In genomic region chr1:159492575-159493323, GRCh38 we compare ENCODE assay signal across 21 cellular contexts. TPM values are rescaled to one million over a fixed set of nuclear protein-coding genes. Genes with fewer than 3 reads are reported as not detected.
DNase-seq lines count a peak whose midpoint lies in the region; ATAC-seq, FAIRE-seq and TF ChIP-seq lines count a peak whose summit lies in the region.
"Had no signal": no experiment of that assay in that cellular context is flagged by ENCODE, and none has a peak within 500 bp of the region (broad histone marks: within the 10 kb centered on the region; RNA-seq: fewer than 3 reads in every experiment).

No MANE protein-coding gene starts in this region.

- peak overlapping the region; percentile 65 for H3K4me2 ChIP-seq in A549
- H3K4me2 ChIP-seq: hepatocyte had no signal

- ATAC-seq in A549, result peak; percentile 94 to 96
- peak; percentile 96 for ATAC-seq in SK-N-SH treated with all-trans-retinoic acid at 6 μM for 48 hours
- no peak for ATAC-seq in HG03460 (IDR thresholded peaks at IDR 0.05; ENCODE audit: unreplicated experiment)
- ATAC-seq in GM21723 (IDR thresholded peaks at IDR 0.05; ENCODE audit: unreplicated experiment), result no peak
- ATAC-seq: activated T-helper 17 cell treated with anti-CD3 and anti-CD28 coated beads, Interleukin-2, amount 50 U/mL, for 72 hours; GM12878 had no signal

- H3K4me1 ChIP-seq in A549, result peaks cover 17% of the 10 kb centered on the region
- H3K4me1 ChIP-seq: esophagus squamous epithelium, parathyroid adenoma, upper lobe of left lung had no signal

- POLR2A ChIA-PET in A549 (lab: Yijun Ruan, JAX), result no interaction called here

- TF ChIP-seq EP300 in A549 (IDR thresholded peaks at IDR 0.05), result peak in 1 of 2 experiments; percentile 17; a peak in 2 of 5 replicates

- WGBS in A549 (ENCODE audit: missing lambda C conversion rate), result 4% methylated on average over 5 of the region's 5 CpGs

- no peak for TF ChIP-seq POLR2A in A549 (IDR thresholded peaks at IDR 0.05; ENCODE audit: low read length)

- TF ChIP-seq CTCF in A549 (IDR thresholded peaks at IDR 0.05), result no peak
- no peak for TF ChIP-seq CTCF in fibroblast of pulmonary artery (IDR thresholded peaks at IDR 0.05; ENCODE audit: low read length, missing control alignments)

- CTCF ChIA-PET in A549 (lab: Yijun Ruan, JAX), result interaction anchor here (1.0 to 1.4 kb wide), 3 partner anchors 13 to 514 kb away, joined by 3 read pairs; no protein-coding TSS in a partner anchor

- H3K27ac ChIP-seq in A549, result peak overlapping the region; percentile 64 to 84
- H3K27ac ChIP-seq: dorsolateral prefrontal cortex, esophagus squamous epithelium, hepatocyte, parathyroid adenoma, SK-N-MC, upper lobe of left lung had no signal

- no peak for TF ChIP-seq RAD21 in A549 (conservative IDR thresholded peaks at IDR 0.05 in 1 of 2, IDR thresholded peaks at IDR 0.05 in 1 of 2)

- no peaks in the 10 kb centered on the region for H3K9me3 ChIP-seq in A549
- H3K9me3 ChIP-seq: esophagus squamous epithelium had no signal

- H3K4me3 ChIP-seq in A549, result no peak overlapping the region
- H3K4me3 ChIP-seq in fibroblast of pulmonary artery (replicated peaks; ENCODE audit: low read depth, low read length), result no peak overlapping the region
- H3K4me3 ChIP-seq: dorsolateral prefrontal cortex, esophagus squamous epithelium, GM12878, hepatocyte, SK-N-MC, upper lobe of left lung had no signal

- FAIRE-seq in A549 (lab: Jason Lieb, UNC), result peak; percentile 28
- FAIRE-seq: GM12878 had no signal

- peak; percentile 14 to 58 for DNase-seq in A549 (ENCODE audit: low read depth in 1 of 2, low spot score in 1 of 2)
- DNase-seq in HT1080 (ENCODE audit: low read depth), result peak; percentile 85
- DNase-seq in fibroblast of pulmonary artery (ENCODE audit: low read depth), result peak; percentile 49
- DNase-seq in NCI-H2196 treated with DMSO at 0.1 percent for 48 hours (lab: John Stamatoyannopoulos, UW; ENCODE audit: unreplicated experiment), result no peak
- DNase-seq in cerebellar nuclear complex (lab: John Stamatoyannopoulos, UW), result no peak
- DNase-seq: amygdala; dorsolateral prefrontal cortex; esophagus squamous epithelium; H7; NCI-H1092 treated with DMSO at 0.1 percent for 48 hours; stimulated activated naive CD4-positive, alpha-beta T cell treated with Interleukin-2 at 50 U/mL for 16 hours; upper lobe of left lung had no signal

TF ChIP-seq in A549, 52 proteins besides CTCF, POLR2A, EP300 and RAD21:
- peak; percentile 21; the same call in 1 of the 2 replicates for TF ChIP-seq MAX (IDR thresholded peaks at IDR 0.05)
- TF ChIP-seq FOSL2 (IDR thresholded peaks at IDR 0.05), result 0 out of 2 replicates have a peak, but pooled peaks have one; percentile 32
- TF ChIP-seq FOSL2 (CRISPR knock-in tag; IDR thresholded peaks at IDR 0.05), result peak; percentile 59
- TF ChIP-seq SREBF2 (IDR thresholded peaks at IDR 0.05), result no peak
- TF ChIP-seq FOSB (CRISPR knock-in tag; IDR thresholded peaks at IDR 0.05), result no peak
- no peak for TF ChIP-seq ZFP36 (IDR thresholded peaks at IDR 0.05; ENCODE audit: borderline replicate concordance, partially characterized antibody)
- no peak for TF ChIP-seq PHF8 (IDR thresholded peaks at IDR 0.05; ENCODE audit: borderline replicate concordance, low read depth)
- peak; percentile 53; the same call in 1 of the 2 replicates for TF ChIP-seq HES2 (IDR thresholded peaks at IDR 0.05)
- peak; percentile 44 for TF ChIP-seq JUNB (IDR thresholded peaks at IDR 0.05)
- TF ChIP-seq GATA3 (IDR thresholded peaks at IDR 0.05; ENCODE audit: borderline replicate concordance), result peak; percentile 11; the same call in 1 of the 2 replicates
- TF ChIP-seq CEBPB (IDR thresholded peaks at IDR 0.05), result peak; percentile 72 to 91

TF ChIP-seq in SK-N-SH treated with all-trans-retinoic acid at 6 μM for 48 hours, 23 proteins besides CTCF, POLR2A, EP300 and RAD21:
- TF ChIP-seq TOX (CRISPR knock-in tag; IDR thresholded peaks at IDR 0.05; ENCODE audit: borderline replicate concordance) (peak; percentile 21; the same call in 1 of the 2 replicates), CSRNP3 (CRISPR knock-in tag; IDR thresholded peaks at IDR 0.05) (no peak), TSHZ2 (CRISPR knock-in tag; IDR thresholded peaks at IDR 0.05) (no peak)

RNA-seq across cellular contexts. Expression of gene OR10J5, which starts 43.1 kb away (rescaled TPM):
- polyA plus RNA-seq in A549 (2011; rRNA removed) (not detected in 2 replicates), A549 (2017; fragmentation: RNase III; extraction: RNeasy Plus Mini Kit Qiagen cat#74134 plus additional on column Dnase treatment) (not detected in 3 replicates)
- polyA plus RNA-seq in A549 (2012; cell fraction: cytosol; rRNA removed), result not detected in 2 replicates
- polyA plus RNA-seq in A549 (2012; cell fraction: nucleus; rRNA removed), result not detected in 2 replicates
- polyA minus RNA-seq in A549 (2011; rRNA and poly(A)+ RNA removed), result not detected in 2 replicates
- not detected in 2 replicates for total RNA-seq in HT1080 (2014; rRNA removed; shearing (Covaris generic))
- not detected in 2 replicates for polyA plus RNA-seq in HT1080 (2015; cell fraction: cytosol; rRNA removed)
- polyA plus RNA-seq in HT1080 (2015; cell fraction: nucleus; rRNA removed), result not detected in 2 replicates
- total RNA-seq: activated T-helper 17 cell treated with anti-CD3 and anti-CD28 coated beads, Interleukin-2, amount 50 U/mL, for 72 hours; dorsolateral prefrontal cortex; esophagus squamous epithelium; GM12878; H7; hepatocyte; upper lobe of left lung had no signal
- polyA plus RNA-seq: GM12878, hepatocyte, IgD-negative memory B cell had no signal

RNA-seq across cellular contexts. Expression of gene OR10J1, which starts 53.2 kb away (rescaled TPM):
- not detected in 2 replicates for polyA plus RNA-seq in A549 (2011; rRNA removed)
- polyA plus RNA-seq in A549 (2012; cell fraction: cytosol; rRNA removed), result not detected in 2 replicates
- not detected in 2 replicates for polyA plus RNA-seq in A549 (2012; cell fraction: nucleus; rRNA removed)
- polyA plus RNA-seq in A549 (2017; fragmentation: RNase III; extraction: RNeasy Plus Mini Kit Qiagen cat#74134 plus additional on column Dnase treatment), result not detected in 3 replicates
- polyA minus RNA-seq in A549 (2011; rRNA and poly(A)+ RNA removed), result not detected in 2 replicates
- not detected in 2 replicates for total RNA-seq in HT1080 (2014; rRNA removed; shearing (Covaris generic))
- polyA plus RNA-seq in HT1080 (2015; cell fraction: cytosol; rRNA removed), result not detected in 2 replicates
- polyA plus RNA-seq in HT1080 (2015; cell fraction: nucleus; rRNA removed), result not detected in 2 replicates
- total RNA-seq: activated T-helper 17 cell treated with anti-CD3 and anti-CD28 coated beads, Interleukin-2, amount 50 U/mL, for 72 hours; esophagus squamous epithelium; GM12878; H7; hepatocyte; upper lobe of left lung had no signal
- polyA plus RNA-seq: GM12878, hepatocyte, IgD-negative memory B cell had no signal

Comparison
In these comparisons a context has a peak if more than half of its experiments do, and no peak if none do; other contexts are left out.
1. ATAC-seq: peak in A549 (2 of 2) and SK-N-SH treated with all-trans-retinoic acid at 6 μM for 48 hours (single experiment); none in HG03460 (single experiment) and GM21723 (single experiment).
2. DNase-seq: peak in A549 (2 of 2), HT1080 (single experiment) and fibroblast of pulmonary artery (single experiment); none in NCI-H2196 treated with DMSO at 0.1 percent for 48 hours (single experiment) and cerebellar nuclear complex (0 of 2).